In genomic region chr19:58558623-58559274, GRCh38 we compare ENCODE assay signal across 1 cellular context.
A peak's percentile ranks its signal among the peaks of the same experiment; 100 is the strongest.
TF ChIP-seq lines count a peak whose summit lies in the region.

No MANE protein-coding gene starts in this region.

TF ChIP-seq in WTC11, 78 proteins besides CTCF, POLR2A, EP300 and RAD21 (continued from another document):
- TF ChIP-seq PRDM15 (CRISPR knock-in tag; IDR thresholded peaks at IDR 0.05) = no peak
- no peak for TF ChIP-seq FOXP4 (CRISPR knock-in tag; IDR thresholded peaks at IDR 0.05)
- peak; percentile 49; the same call in 1 of the 2 replicates for TF ChIP-seq MAX (CRISPR knock-in tag; IDR thresholded peaks at IDR 0.05)
- TF ChIP-seq ZSCAN18 (CRISPR knock-in tag; IDR thresholded peaks at IDR 0.05) = no peak
- 0 out of 2 replicates have a peak, but pooled peaks have one; percentile 19 for TF ChIP-seq USF2 (CRISPR knock-in tag; IDR thresholded peaks at IDR 0.05)
- no peak for TF ChIP-seq PRRX2 (CRISPR knock-in tag; IDR thresholded peaks at IDR 0.05)
- TF ChIP-seq ZMAT4 (CRISPR knock-in tag; IDR thresholded peaks at IDR 0.05) = no peak
- TF ChIP-seq CDX4 (CRISPR knock-in tag; IDR thresholded peaks at IDR 0.05; ENCODE audit: borderline replicate concordance) = no peak
- peak; percentile 38; the same call in 1 of the 2 replicates for TF ChIP-seq GABPB1 (CRISPR knock-in tag; IDR thresholded peaks at IDR 0.05)
- TF ChIP-seq NFE2L1 (CRISPR knock-in tag; IDR thresholded peaks at IDR 0.05) = no peak; the same call in 1 of the 2 replicates
- TF ChIP-seq TCF7 (CRISPR knock-in tag; IDR thresholded peaks at IDR 0.05; ENCODE audit: low read depth) = no peak
- TF ChIP-seq TEAD4 (CRISPR knock-in tag; IDR thresholded peaks at IDR 0.05) = no peak
- 0 out of 2 replicates have a peak, but pooled peaks have one; percentile 54 for TF ChIP-seq ELF4 (CRISPR knock-in tag; IDR thresholded peaks at IDR 0.05; ENCODE audit: low read depth)
- no peak for TF ChIP-seq ATF1 (CRISPR knock-in tag; IDR thresholded peaks at IDR 0.05)
- peak; percentile 75; the same call in 1 of the 2 replicates for TF ChIP-seq E2F5 (CRISPR knock-in tag; IDR thresholded peaks at IDR 0.05)
- 0 out of 2 replicates have a peak, but pooled peaks have one; percentile 46 for TF ChIP-seq CBFB (CRISPR knock-in tag; IDR thresholded peaks at IDR 0.05; ENCODE audit: low read depth)
- TF ChIP-seq NR1H2 (CRISPR knock-in tag; IDR thresholded peaks at IDR 0.05) = no peak
- no peak for TF ChIP-seq OVOL2 (CRISPR knock-in tag; IDR thresholded peaks at IDR 0.05; ENCODE audit: borderline replicate concordance)
- no peak for TF ChIP-seq ZNF416 (CRISPR knock-in tag; IDR thresholded peaks at IDR 0.05)
- no peak for TF ChIP-seq NR2C2 (CRISPR knock-in tag; IDR thresholded peaks at IDR 0.05)
- TF ChIP-seq USF1 (CRISPR knock-in tag; IDR thresholded peaks at IDR 0.05) = peak; percentile 44; the same call in 1 of the 2 replicates
- TF ChIP-seq SP1 (CRISPR knock-in tag; conservative IDR thresholded peaks at IDR 0.05) = peak; percentile 84
- peak; percentile 53; the same call in 1 of the 2 replicates for TF ChIP-seq FOXK1 (CRISPR knock-in tag; IDR thresholded peaks at IDR 0.05)
- no peak for TF ChIP-seq ARID4B (CRISPR knock-in tag; IDR thresholded peaks at IDR 0.05; ENCODE audit: borderline replicate concordance)
- TF ChIP-seq ZNF512 (CRISPR knock-in tag; IDR thresholded peaks at IDR 0.05; ENCODE audit: borderline replicate concordance) = no peak
- no peak for TF ChIP-seq ERG (CRISPR knock-in tag; IDR thresholded peaks at IDR 0.05)
- TF ChIP-seq KAT7 (CRISPR knock-in tag; IDR thresholded peaks at IDR 0.05; ENCODE audit: borderline replicate concordance) = no peak
- TF ChIP-seq ZNF232 (CRISPR knock-in tag; IDR thresholded peaks at IDR 0.05) = 0 out of 2 replicates have a peak, but pooled peaks have one; percentile 38
- 0 out of 2 replicates have a peak, but pooled peaks have one; percentile 57 for TF ChIP-seq ZBTB21 (CRISPR knock-in tag; IDR thresholded peaks at IDR 0.05; ENCODE audit: borderline replicate concordance)
- TF ChIP-seq CREB1 (CRISPR knock-in tag; IDR thresholded peaks at IDR 0.05) = no peak
- TF ChIP-seq JUN (CRISPR knock-in tag; IDR thresholded peaks at IDR 0.05) = no peak
- no peak for TF ChIP-seq STAT6 (CRISPR knock-in tag; conservative IDR thresholded peaks at IDR 0.05; ENCODE audit: low read depth)
